9 cellular contexts compared by ENCODE assay signal in genomic region chr1:89299739-89300463, GRCh38. TPM values are rescaled to one million over a fixed set of nuclear protein-coding genes. Genes with fewer than 3 reads are reported as not detected.
DNase-seq lines count a peak whose midpoint lies in the region; ATAC-seq lines count a peak whose summit lies in the region.
"Not testable (repeated sequence)": the region's sequence is repeated elsewhere in the genome, so short reads cannot be mapped to it uniquely, and the experiment has no call there.
"Had no signal": no experiment of that assay in that cellular context is flagged by ENCODE, and none has a peak within 500 bp of the region (broad histone marks: within the 10 kb centered on the region; RNA-seq: fewer than 3 reads in every experiment).

No MANE protein-coding gene starts in this region.

- CTCF ChIA-PET in activated CD8-positive, alpha-beta memory T cell treated with anti-CD3 and anti-CD28 coated beads, Interleukin-2, amount 10 ng/mL, durations not matched to agents 7 days and 5 days (lab: Charles Lee), result interaction anchor here (0.7 to 2.0 kb wide), 6 partner anchors 10 to 58 kb away, joined by 3 to 7 read pairs (median 4); no protein-coding TSS in a partner anchor

- peak overlapping the region; percentile 54 for H3K27ac Mint-ChIP-seq in activated CD8-positive, alpha-beta memory T cell treated with anti-CD3 and anti-CD28 coated beads, Interleukin-2, amount 10 ng/mL, durations not matched to agents 7 days and 5 days

- peaks cover 31% of the 10 kb centered on the region for H3K36me3 Mint-ChIP-seq in activated CD8-positive, alpha-beta memory T cell treated with anti-CD3 and anti-CD28 coated beads, Interleukin-2, amount 10 ng/mL, durations not matched to agents 7 days and 5 days

- H3K9me3 Mint-ChIP-seq in activated CD8-positive, alpha-beta memory T cell treated with anti-CD3 and anti-CD28 coated beads, Interleukin-2, amount 10 ng/mL, durations not matched to agents 7 days and 5 days (ENCODE audit: low read depth), result not testable (repeated sequence)

- H3K4me3 Mint-ChIP-seq in activated CD8-positive, alpha-beta memory T cell treated with anti-CD3 and anti-CD28 coated beads, Interleukin-2, amount 10 ng/mL, durations not matched to agents 7 days and 5 days, result peak overlapping the region; percentile 4

- ATAC-seq in GM18502 (IDR thresholded peaks at IDR 0.05; ENCODE audit: poor library complexity, unreplicated experiment) (peak; percentile 85), GM19395 (IDR thresholded peaks at IDR 0.05; ENCODE audit: unreplicated experiment) (peak; percentile 90), GM21786 (IDR thresholded peaks at IDR 0.05; ENCODE audit: unreplicated experiment) (peak; percentile 96), HG03060 (IDR thresholded peaks at IDR 0.05; ENCODE audit: low read depth, unreplicated experiment) (peak; percentile 64), HG03558 (IDR thresholded peaks at IDR 0.05; ENCODE audit: extremely low read depth, unreplicated experiment) (peak; percentile 84)
- peak; percentile 78 for ATAC-seq in activated CD8-positive, alpha-beta memory T cell treated with anti-CD3 and anti-CD28 coated beads, Interleukin-2, amount 10 ng/mL, durations not matched to agents 7 days and 5 days
- peak; percentile 91 for ATAC-seq in stimulated activated naive CD8-positive, alpha-beta T cell treated with anti-CD3 and anti-CD28 coated beads, Interleukin-15, Interleukin-2, amounts not matched to agents 100 U/mL and 50 U/mL, for 24 hours

- peak; percentile 55 for DNase-seq in activated CD8-positive, alpha-beta memory T cell treated with anti-CD3 and anti-CD28 coated beads, Interleukin-2, amount 10 ng/mL, durations not matched to agents 7 days and 5 days
- peak; percentile 3 for DNase-seq in fibroblast of gingiva (ENCODE audit: low read depth)
- not testable (repeated sequence) for DNase-seq in stimulated activated naive CD8-positive, alpha-beta T cell treated with anti-CD3 and anti-CD28 coated beads, Interleukin-15, Interleukin-2, amounts not matched to agents 100 U/mL and 50 U/mL, for 24 hours

- H3K4me1 Mint-ChIP-seq in activated CD8-positive, alpha-beta memory T cell treated with anti-CD3 and anti-CD28 coated beads, Interleukin-2, amount 10 ng/mL, durations not matched to agents 7 days and 5 days, result peaks cover 53% of the 10 kb centered on the region

- not testable (repeated sequence) for H3K27me3 Mint-ChIP-seq in activated CD8-positive, alpha-beta memory T cell treated with anti-CD3 and anti-CD28 coated beads, Interleukin-2, amount 10 ng/mL, durations not matched to agents 7 days and 5 days

RNA-seq across cellular contexts. Expression of gene GBP5, which starts 27.2 kb away (rescaled TPM):
- total RNA-seq in activated CD8-positive, alpha-beta memory T cell treated with anti-CD3 and anti-CD28 coated beads, Interleukin-2, amount 10 ng/mL, durations not matched to agents 7 days and 5 days, result 100 to 1,000 TPM; 279 to 362 TPM
- total RNA-seq: foreskin keratinocyte had no signal
